Comparison of ENCODE assay signal across 12 cellular contexts in genomic region chr15:33008284-33009011, GRCh38.
A peak's percentile ranks its signal among the peaks of the same experiment; 100 is the strongest.
DNase-seq lines count a peak whose midpoint lies in the region; ATAC-seq and TF ChIP-seq lines count a peak whose summit lies in the region.
"Had no signal": no experiment of that assay in that cellular context is flagged by ENCODE, and none has a peak within 500 bp of the region (broad histone marks: within the 10 kb centered on the region; RNA-seq: fewer than 3 reads in every experiment).

No MANE protein-coding gene starts in this region.

- no peaks in the 10 kb centered on the region for H3K9me3 ChIP-seq in left lung
- H3K9me3 ChIP-seq: suprapubic skin had no signal

- peaks cover 0 to 12% of the 10 kb centered on the region in 2 donors for H3K4me1 ChIP-seq in left lung

- H3K4me3 ChIP-seq in astrocyte of the spinal cord (ENCODE audit: low read depth, low read length): no peak overlapping the region
- H3K4me3 ChIP-seq in left lung: no peak overlapping the region
- H3K4me3 ChIP-seq: hepatocyte, suprapubic skin had no signal

- no peak for TF ChIP-seq CTCF in astrocyte of the spinal cord (IDR thresholded peaks at IDR 0.05; ENCODE audit: low read depth, low read length)
- TF ChIP-seq CTCF in left lung (IDR thresholded peaks at IDR 0.05): no peak

- in situ Hi-C loops in astrocyte of the spinal cord (cut with HindIII; ENCODE audit: low sequenced_read_pairs): no loop called here

- H3K27me3 ChIP-seq in left lung: no peaks in the 10 kb centered on the region
- H3K27me3 ChIP-seq: hepatocyte, suprapubic skin had no signal

- H3K36me3 ChIP-seq in left lung: no peaks in the 10 kb centered on the region
- H3K36me3 ChIP-seq: suprapubic skin had no signal

- H3K27ac ChIP-seq in left lung: no peak overlapping the region
- H3K27ac ChIP-seq: hepatocyte, suprapubic skin had no signal

- DNase-seq in Right ventricle myocardium inferior (ENCODE audit: missing footprints) (no peak), cardiac septum (ENCODE audit: low spot score) (no peak), astrocyte of the spinal cord (ENCODE audit: low read depth, low spot score) (peak; percentile 84), left lung (no peak), SIG-M5 treated with dmso at 0.1 percent for 504 hours (lab: John Stamatoyannopoulos, UW; ENCODE audit: unreplicated experiment) (no peak), NCI-H2171 (lab: John Stamatoyannopoulos, UW) (no peak), SHP77 treated with DMSO at 0.1 percent for 48 hours (lab: John Stamatoyannopoulos, UW) (no peak)
- DNase-seq: midbrain, right cardiac atrium had no signal

- intact Hi-C loops in Right ventricle myocardium inferior (cut with DNase I): no loop called here
- intact Hi-C loops in cardiac septum (cut with DNase I): no loop called here
- intact Hi-C loops in left lung (cut with DNase I): no loop called here

- ATAC-seq in Right ventricle myocardium inferior (peak; percentile 75), left lung (peak; percentile 21), GM18907 (IDR thresholded peaks at IDR 0.05; ENCODE audit: unreplicated experiment) (no peak)
